In the genomic region with DNA sequence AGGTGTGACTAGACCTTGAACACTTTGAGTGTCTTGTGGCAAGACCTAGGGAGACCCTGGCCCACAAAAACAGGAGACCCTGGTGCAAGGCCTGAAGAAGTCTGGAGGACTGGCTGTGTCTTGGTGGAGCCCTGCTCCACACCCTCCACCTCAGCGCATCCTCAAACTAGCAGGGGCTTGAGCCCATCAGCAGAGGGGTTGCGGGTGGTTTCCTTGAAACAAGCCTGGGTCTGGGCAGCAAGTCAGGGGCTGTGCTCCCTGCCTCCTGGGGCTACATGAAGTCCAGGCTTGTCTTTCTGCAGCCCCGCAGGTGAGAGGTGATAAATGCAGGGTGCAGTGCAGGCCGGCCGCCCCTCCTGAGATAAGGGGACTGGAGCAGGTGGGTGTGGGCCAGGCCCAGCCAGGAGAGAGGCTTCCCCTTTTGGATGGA, we compare ENCODE assay signal across 13 cellular contexts. TPM values are rescaled to one million over a fixed set of nuclear protein-coding genes. Genes with fewer than 3 reads are reported as not detected.
DNase-seq lines count a peak whose midpoint lies in the region; ATAC-seq, FAIRE-seq and TF ChIP-seq lines count a peak whose summit lies in the region.
"Had no signal": no experiment of that assay in that cellular context is flagged by ENCODE, and none has a peak within 500 bp of the region (broad histone marks: within the 10 kb centered on the region; RNA-seq: fewer than 3 reads in every experiment).

No MANE protein-coding gene starts in this region.

- FAIRE-seq in K562 (lab: Jason Lieb, UNC) = no peak

- H3K36me3 Mint-ChIP-seq in T-helper 1 cell treated with Interleukin-12 subunit alpha and Interleukin-12 subunit beta and Interleukin-4 antibody, amounts not matched to agents 30 μg/mL and 1 μg/mL, for 36 hours (ENCODE audit: low read depth) = no peaks in the 10 kb centered on the region

- no peak for TF ChIP-seq EP300 in K562 (IDR thresholded peaks at IDR 0.05; ENCODE audit: low read length)
- no peak for TF ChIP-seq EP300 in stomach (IDR thresholded peaks at IDR 0.05)

- no peak for DNase-seq in T-helper 1 cell
- no peak for DNase-seq in K562 (ENCODE audit: extremely low read depth in 1 of 4, low spot score in 3 of 4)
- DNase-seq in stomach = no peak
- DNase-seq in NCI-H2171 treated with DMSO at 0.1 percent for 48 hours (lab: John Stamatoyannopoulos, UW) = no peak
- no peak for DNase-seq in kidney glomerular epithelial cell (lab: John Stamatoyannopoulos, UW)
- DNase-seq in LoVo (ENCODE audit: low spot score) = no peak
- DNase-seq: activated CD4-positive, alpha-beta memory T cell treated with anti-CD3 and anti-CD28 coated beads, Interleukin-2, amount 10 ng/mL, durations not matched to agents 7 days and 5 days; DMS79; NCI-H1105 had no signal

- no peaks in the 10 kb centered on the region for H3K9me1 ChIP-seq in K562 (ENCODE audit: control insufficient read depth, insufficient read depth, low read length)

- CTCF ChIA-PET in K562 (lab: Yijun Ruan, JAX; ENCODE audit: low intra/inter-chr PET ratio) = no interaction called here

- TF ChIP-seq POLR2A in K562 (conservative IDR thresholded peaks at IDR 0.05) (no peak), stomach (IDR thresholded peaks at IDR 0.05) (no peak)

- no peak overlapping the region for H3K27ac ChIP-seq in K562 (ENCODE audit: extremely low read depth, low read depth, low read length)
- H3K27ac ChIP-seq in muscle layer of colon (ENCODE audit: low read depth, low read length) = peak overlapping the region; percentile 94
- H3K27ac ChIP-seq in stomach = peak overlapping the region in 1 of 5 donors; percentile 55
- H3K27ac ChIP-seq: 22Rv1, parathyroid adenoma had no signal

- H2AFZ ChIP-seq in K562 (ENCODE audit: low read depth, low read length) = no peak overlapping the region
- H2AFZ ChIP-seq: parathyroid adenoma had no signal

- POLR2A ChIA-PET in K562 (lab: Yijun Ruan, JAX) = interaction anchor here (1.1 kb wide), 1 partner anchor 349 kb away, joined by 3 read pairs; no protein-coding TSS in a partner anchor

- H3K4me2 ChIP-seq in K562 (ENCODE audit: insufficient read depth, low read length) = no peak overlapping the region

- TF ChIP-seq CTCF in K562 (IDR thresholded peaks at IDR 0.05 in 2 of 3, conservative IDR thresholded peaks at IDR 0.05 in 1 of 3; ENCODE audit: insufficient read depth in 2 of 3, low read depth in 1 of 3, low read length in 3 of 3) (no peak), stomach (IDR thresholded peaks at IDR 0.05) (no peak)

- H3K27me3 Mint-ChIP-seq in T-helper 1 cell treated with Interleukin-12 subunit alpha and Interleukin-12 subunit beta and Interleukin-4 antibody, amounts not matched to agents 30 μg/mL and 1 μg/mL, for 36 hours (ENCODE audit: low read depth) = peaks cover 36% of the 10 kb centered on the region

- no peak for ATAC-seq in K562

- H3K4me1 Mint-ChIP-seq in T-helper 1 cell treated with Interleukin-12 subunit alpha and Interleukin-12 subunit beta and Interleukin-4 antibody, amounts not matched to agents 30 μg/mL and 1 μg/mL, for 36 hours (ENCODE audit: low read depth) = no peaks in the 10 kb centered on the region

- H3K36me3 ChIP-seq in K562 (ENCODE audit: control insufficient read depth, insufficient read depth, low read length) (no peaks in the 10 kb centered on the region), muscle layer of colon (ENCODE audit: insufficient read depth, low read length) (peaks cover 13% of the 10 kb centered on the region), stomach (peaks cover 0 to 12% (median 0%) of the 10 kb centered on the region in 4 donors)

- BruUV-seq in K562 (replicated peaks; lab: Mats Ljungman, UMichigan) = no TSS peak

- no peak overlapping the region for H3K27ac Mint-ChIP-seq in T-helper 1 cell treated with Interleukin-12 subunit alpha and Interleukin-12 subunit beta and Interleukin-4 antibody, amounts not matched to agents 30 μg/mL and 1 μg/mL, for 36 hours
- H3K27ac Mint-ChIP-seq: activated CD4-positive, alpha-beta memory T cell treated with anti-CD3 and anti-CD28 coated beads, Interleukin-2, amount 10 ng/mL, durations not matched to agents 7 days and 5 days had no signal

- H3K4me3 ChIP-seq in K562 (no peak overlapping the region), muscle layer of colon (ENCODE audit: low read depth in 1 of 2, low read length in 2 of 2) (peak overlapping the region in 1 of 2 donors; percentile 57), stomach (peak overlapping the region; percentile 86 to 90 (median 86))

- peak overlapping the region in 1 of 2 experiments; percentile 55; a peak in 2 of 4 replicates for H3K9ac ChIP-seq in K562 (ENCODE audit: insufficient read depth in 1 of 2, low read depth in 2 of 2, low read length in 2 of 2)
- no peak overlapping the region for H3K9ac ChIP-seq in muscle layer of colon (ENCODE audit: low read length)
- H3K9ac ChIP-seq: parathyroid adenoma had no signal

- H3K4me1 ChIP-seq in K562 (replicated peaks in 1 of 2; ENCODE audit: control insufficient read depth in 2 of 2, insufficient read depth in 2 of 2, low read length in 2 of 2) (peaks cover 12 to 60% of the 10 kb centered on the region in 2 experiments; a peak in 4 of 5 replicates), muscle layer of colon (ENCODE audit: insufficient read depth, low read length) (peaks cover 17% of the 10 kb centered on the region), stomach (peaks cover 9 to 51% (median 40%) of the 10 kb centered on the region in 4 donors)
- H3K4me1 ChIP-seq: parathyroid adenoma had no signal

- H3K79me2 ChIP-seq in K562 (ENCODE audit: control insufficient read depth, insufficient read depth, low read length) = no peaks in the 10 kb centered on the region
- H3K79me2 ChIP-seq: parathyroid adenoma had no signal

- H3K9me3 Mint-ChIP-seq in T-helper 1 cell treated with Interleukin-12 subunit alpha and Interleukin-12 subunit beta and Interleukin-4 antibody, amounts not matched to agents 30 μg/mL and 1 μg/mL, for 36 hours = no peaks in the 10 kb centered on the region
- H3K9me3 Mint-ChIP-seq: activated CD4-positive, alpha-beta memory T cell treated with anti-CD3 and anti-CD28 coated beads, Interleukin-2, amount 10 ng/mL, durations not matched to agents 7 days and 5 days had no signal

- no peak for TF ChIP-seq RAD21 in K562 (CRISPR knock-in tag; conservative IDR thresholded peaks at IDR 0.05 in 1 of 2, IDR thresholded peaks at IDR 0.05 in 1 of 2)

- intact Hi-C loops in K562 (cut with micrococcal nuclease) = loop anchor here (2.0 to 10.0 kb wide), 2 partner anchors 14 to 318 kb away; no protein-coding TSS in a partner anchor
- intact Hi-C loops in stomach (cut with DNase I; ENCODE audit: low total_unique reads) = loop anchor here (10.0 kb wide), 1 partner anchor 578 kb away; the partner anchor contains the start of genes C11orf21 and TSPAN32

- in situ Hi-C loops in K562 (cut with MboI) = no loop called here

- peak overlapping the region; percentile 8 for H3K4me3 Mint-ChIP-seq in T-helper 1 cell treated with Interleukin-12 subunit alpha and Interleukin-12 subunit beta and Interleukin-4 antibody, amounts not matched to agents 30 μg/mL and 1 μg/mL, for 36 hours

- H3K9me3 ChIP-seq in K562 (replicated peaks; ENCODE audit: control insufficient read depth, insufficient read depth, low read depth, low read length) (peaks cover 6% of the 10 kb centered on the region), muscle layer of colon (ENCODE audit: low read length) (no peaks in the 10 kb centered on the region), stomach (no peaks in the 10 kb centered on the region)

- WGBS in K562 (ENCODE audit: insufficient coverage, low coverage, missing lambda C conversion rate) = 36% methylated on average over 5 of the region's 5 CpGs
- 56 to 71% (median 65%) methylated on average over 5 of the region's 5 CpGs for WGBS in stomach, 5 donors

- H3K27me3 ChIP-seq in K562 (ENCODE audit: control insufficient read depth in 2 of 2, insufficient read depth in 2 of 2, low read length in 2 of 2) (0 out of 5 replicates have a peak, but pooled peaks cover 0 to 9% of the 10 kb centered on the region in 2 experiments), muscle layer of colon (ENCODE audit: control insufficient read depth in 1 of 2, insufficient read depth in 2 of 2, low read length in 2 of 2) (no peaks in the 10 kb centered on the region), stomach (peaks cover 0 to 19% (median 3%) of the 10 kb centered on the region in 3 donors)

- no peaks in the 10 kb centered on the region for H4K20me1 ChIP-seq in K562 (replicated peaks; ENCODE audit: control insufficient read depth, insufficient read depth, low read length)

RNA-seq across cellular contexts. Expression of gene CDKN1C, which starts 2.9 kb away (rescaled TPM):
- total RNA-seq in K562 (2011; cell fraction: chromatin; rRNA removed; ENCODE audit: low replicate concordance) = 7.1 and 13.9 TPM in 2 replicates
- total RNA-seq in K562 (2011; cell fraction: nucleolus; rRNA removed) = 20.5 and 24.5 TPM in 2 replicates
- 10.9 and 11.1 TPM in 2 replicates for total RNA-seq in K562 (2011; cell fraction: nucleoplasm; rRNA removed)
- total RNA-seq in K562 (2014; rRNA removed) (19.2 and 23.5 TPM in 2 replicates), K562 (2014; rRNA removed; fragmentation: Illumina TruSeq; extraction: Trizol) (3.5 and 4.0 TPM in 2 replicates), K562 (2015; rRNA removed; fragmentation: Illumina TruSeq; extraction: Trizol) (2.8 and 3.5 TPM in 2 replicates), K562 (2021) (21.1 and 21.9 TPM in 2 replicates), stomach (10 to 100 TPM; 10.5 to 99.1 (median 14.2) TPM)
- polyA plus RNA-seq in K562 (2011; rRNA removed) (9.2 and 17.4 TPM in 2 replicates), K562 (2014; fragmentation: Illumina TruSeq; extraction: Trizol) (3.9 and 5.2 TPM in 2 replicates), K562 (2014; fragmentation: Nextera tagmentation; extraction: Ambion mirVana) (10 to 100 TPM in 1 of 2 experiments, 1 to 10 TPM in 1; 9.3 to 18.7 TPM), K562 (2014; rRNA removed) (11.0 and 13.0 TPM in 2 replicates), stomach (10 to 100 TPM; 41.7 to 51.0 (median 42.9) TPM)
- polyA plus RNA-seq in K562 (2011; cell fraction: cytosol; rRNA removed) = 12.9 and 29.1 TPM in 2 replicates
- 25.4 and 25.7 TPM in 2 replicates for polyA plus RNA-seq in K562 (2011; cell fraction: nucleus; rRNA removed)
- polyA plus RNA-seq in K562 (2012) = 10.9 and 13.2 TPM in 2 replicates
- polyA minus RNA-seq in K562 (2011; rRNA and poly(A)+ RNA removed) = 4.8 and 6.4 TPM in 2 replicates
- 11.8 and 22.5 TPM in 2 replicates for polyA minus RNA-seq in K562 (2011; cell fraction: cytosol; rRNA and poly(A)+ RNA removed)
- polyA minus RNA-seq in K562 (2011; cell fraction: nucleus; rRNA and poly(A)+ RNA removed) = 7.5 and 8.9 TPM in 2 replicates

RNA-seq across cellular contexts. Expression of gene PHLDA2, which starts 46.5 kb away (rescaled TPM):
- total RNA-seq in K562 (2011; cell fraction: chromatin; rRNA removed; ENCODE audit: low replicate concordance) = 3.2 and 7.8 TPM in 2 replicates
- 13.6 and 14.7 TPM in 2 replicates for total RNA-seq in K562 (2011; cell fraction: nucleolus; rRNA removed)
- 5.4 and 5.7 TPM in 2 replicates for total RNA-seq in K562 (2011; cell fraction: nucleoplasm; rRNA removed)
- total RNA-seq in K562 (2014; rRNA removed) (14.8 and 26.2 TPM in 2 replicates), K562 (2014; rRNA removed; fragmentation: Illumina TruSeq; extraction: Trizol) (0.70 and 0.76 TPM in 2 replicates), K562 (2015; rRNA removed; fragmentation: Illumina TruSeq; extraction: Trizol) (5.7 and 6.3 TPM in 2 replicates), K562 (2021) (42.4 and 43.2 TPM in 2 replicates), stomach (10 to 100 TPM in 1 of 5 donors, 1 to 10 TPM in 1, not detected in 3; 3.1 to 34.2 TPM)
- polyA plus RNA-seq in K562 (2011; rRNA removed) (4.7 and 4.9 TPM in 2 replicates), K562 (2014; fragmentation: Illumina TruSeq; extraction: Trizol) (4.0 and 24.8 TPM in 2 replicates), K562 (2014; fragmentation: Nextera tagmentation; extraction: Ambion mirVana) (under 1 TPM; 0.43 to 0.87 TPM), K562 (2014; rRNA removed) (33.6 and 37.8 TPM in 2 replicates), stomach (10 to 100 TPM; 19.7 to 32.7 (median 25.5) TPM)
- polyA plus RNA-seq in K562 (2011; cell fraction: cytosol; rRNA removed) = 19.3 and 101 TPM in 2 replicates
- polyA plus RNA-seq in K562 (2011; cell fraction: nucleus; rRNA removed) = 10.5 and 21.0 TPM in 2 replicates
- 26.8 and 31.0 TPM in 2 replicates for polyA plus RNA-seq in K562 (2012)
- 0.84 and 1.1 TPM in 2 replicates for polyA minus RNA-seq in K562 (2011; rRNA and poly(A)+ RNA removed)
- polyA minus RNA-seq in K562 (2011; cell fraction: cytosol; rRNA and poly(A)+ RNA removed) = 14.8 and 27.2 TPM in 2 replicates
- polyA minus RNA-seq in K562 (2011; cell fraction: nucleus; rRNA and poly(A)+ RNA removed) = 11.8 and 14.1 TPM in 2 replicates
